11 cellular contexts compared by ENCODE assay signal in genomic region chr15:62848631-62849050, GRCh38.
DNase-seq lines count a peak whose midpoint lies in the region; ATAC-seq and TF ChIP-seq lines count a peak whose summit lies in the region.
"Had no signal": no experiment of that assay in that cellular context is flagged by ENCODE, and none has a peak within 500 bp of the region (broad histone marks: within the 10 kb centered on the region; RNA-seq: fewer than 3 reads in every experiment).

No MANE protein-coding gene starts in this region.

- H3K36me3 ChIP-seq in mammary epithelial cell (ENCODE audit: insufficient read depth, low read length) (no peaks in the 10 kb centered on the region), body of pancreas (replicated peaks in 1 of 2; ENCODE audit: insufficient read depth in 1 of 2, low read depth in 2 of 2) (no peaks in the 10 kb centered on the region), transverse colon (no peaks in the 10 kb centered on the region)
- H3K36me3 ChIP-seq: adrenal gland had no signal

- H3K27ac ChIP-seq in mammary epithelial cell (ENCODE audit: insufficient read depth, low read depth, low read length) (no peak overlapping the region), body of pancreas (peak overlapping the region in 3 of 4 donors; percentile 65 to 76 (median 67)), transverse colon (peak overlapping the region; percentile 2 to 44 (median 13))
- H3K27ac ChIP-seq: adrenal gland had no signal

- H3K4me3 ChIP-seq in mammary epithelial cell (replicated peaks in 1 of 3; ENCODE audit: insufficient read depth in 1 of 3, low read depth in 2 of 3, low read length in 3 of 3): no peak overlapping the region
- H3K4me3 ChIP-seq in body of pancreas: no peak overlapping the region
- H3K4me3 ChIP-seq in transverse colon: no peak overlapping the region
- H3K4me3 ChIP-seq: adrenal gland had no signal

- intact Hi-C loops in mammary epithelial cell (cut with micrococcal nuclease) (loop anchor here (1.0 to 2.0 kb wide), 5 partner anchors 66 to 245 kb away; partner anchors contain the start of gene TPM1), MCF 10A (cut with micrococcal nuclease) (loop anchor here (1.0 kb wide), 2 partner anchors 200 to 245 kb away; no protein-coding TSS in a partner anchor), body of pancreas (cut with DNase I) (no loop called here), transverse colon (cut with DNase I; ENCODE audit: low total_unique reads) (loop anchor here (1.0 to 10.0 kb wide), 3 partner anchors 64 to 244 kb away; partner anchors contain the start of gene TPM1)

- no TSS peak for BruUV-seq in mammary epithelial cell (replicated peaks; lab: Mats Ljungman, UMichigan)
- no TSS peak for BruUV-seq in MCF 10A (replicated peaks; lab: Mats Ljungman, UMichigan)

- no peak overlapping the region for H3K27ac Mint-ChIP-seq in MCF 10A (ENCODE audit: low read depth, unreplicated experiment)
- H3K27ac Mint-ChIP-seq: memory B cell, T-helper 17 cell had no signal

- in situ Hi-C loops in mammary epithelial cell (cut with MboI; ENCODE audit: low sequenced_read_pairs in 2 of 2) (loop anchor here in 1 of 2 donors (25.0 kb wide), 1 partner anchor 189 kb away; the partner anchor contains the start of gene TPM1), transverse colon (cut with MboI; ENCODE audit: low pct_ligation_motif_present in 1 of 4, low pct_unique_long_range_greater_than_20kb in 1 of 4, low sequenced_read_pairs in 3 of 4) (loop anchor here in 1 of 4 donors (10.0 kb wide), 1 partner anchor 236 kb away; no protein-coding TSS in a partner anchor)

- dilution Hi-C loops in mammary epithelial cell (cut with HindIII; ENCODE audit: low sequenced_read_pairs): loop anchor here (5.0 kb wide), 1 partner anchor 76 kb away; no protein-coding TSS in a partner anchor

- no peaks in the 10 kb centered on the region for H3K79me2 ChIP-seq in mammary epithelial cell (ENCODE audit: insufficient read depth, low read length)

- CTCF ChIA-PET in mammary epithelial cell (lab: Charles Lee; ENCODE audit: low non-redundant PET) (interaction anchor here (0.7 kb wide), 1 partner anchor 199 kb away, joined by 3 read pairs; no protein-coding TSS in a partner anchor), MCF 10A (lab: Yijun Ruan, JAX) (interaction anchor here (0.6 to 4.8 kb wide), 8 partner anchors 15 to 248 kb away, joined by 3 to 35 read pairs (median 3); no protein-coding TSS in a partner anchor)

- no peaks in the 10 kb centered on the region for H3K36me3 Mint-ChIP-seq in MCF 10A (ENCODE audit: insufficient read depth, unreplicated experiment)

- H3K27me3 Mint-ChIP-seq in MCF 10A (ENCODE audit: insufficient read depth, unreplicated experiment): no peaks in the 10 kb centered on the region

- no peaks in the 10 kb centered on the region for H4K20me1 ChIP-seq in mammary epithelial cell (ENCODE audit: insufficient read depth, low read length)

- WGBS in mammary epithelial cell (ENCODE audit: low coverage, missing lambda C conversion rate): 55% methylated on average over 5 of the region's 5 CpGs
- 45 to 46% methylated on average over 5 of the region's 5 CpGs for WGBS in body of pancreas, 2 donors
- 53% methylated on average over 5 of the region's 5 CpGs; no CpG with 5 or more reads in 1 of the 2 donors for WGBS in transverse colon (ENCODE audit: low coverage in 1 of 2), 2 donors

- H3K4me3 Mint-ChIP-seq in MCF 10A (ENCODE audit: unreplicated experiment): no peak overlapping the region
- H3K4me3 Mint-ChIP-seq: memory B cell, T-helper 17 cell had no signal

- TF ChIP-seq EP300 in transverse colon (IDR thresholded peaks at IDR 0.05; ENCODE audit: low read depth): no peak

- peak overlapping the region; percentile 19 for H2AFZ ChIP-seq in mammary epithelial cell (ENCODE audit: low read depth, low read length)

- peaks cover 16% of the 10 kb centered on the region for H3K4me1 Mint-ChIP-seq in MCF 10A (ENCODE audit: insufficient read depth, unreplicated experiment)
- H3K4me1 Mint-ChIP-seq: memory B cell, T-helper 17 cell had no signal

- ATAC-seq in body of pancreas (peak; percentile 56), HG03460 (IDR thresholded peaks at IDR 0.05; ENCODE audit: unreplicated experiment) (no peak), HG02571 (IDR thresholded peaks at IDR 0.05; ENCODE audit: unreplicated experiment) (no peak)
- ATAC-seq: T-helper 17 cell had no signal

- peak; percentile 2 to 8 for TF ChIP-seq CTCF in mammary epithelial cell (conservative IDR thresholded peaks at IDR 0.05 in 1 of 2, IDR thresholded peaks at IDR 0.05 in 1 of 2; ENCODE audit: extremely low read depth in 1 of 2, insufficient read depth in 1 of 2, low read depth in 1 of 2, low read length in 2 of 2)
- no peak for TF ChIP-seq CTCF in MCF 10A (IDR thresholded peaks at IDR 0.05; ENCODE audit: unreplicated experiment)
- peak in 4 of 7 experiments; percentile 21 to 45 (median 38) for TF ChIP-seq CTCF in body of pancreas (IDR thresholded peaks at IDR 0.05)
- peak in 2 of 5 experiments; percentile 8 to 11 for TF ChIP-seq CTCF in transverse colon (IDR thresholded peaks at IDR 0.05)

- H3K9ac ChIP-seq in mammary epithelial cell (ENCODE audit: insufficient read depth, low read length): no peak overlapping the region

- no peak overlapping the region for H3K4me2 ChIP-seq in mammary epithelial cell (ENCODE audit: insufficient read depth, low read depth, low read length)

- DNase-seq in mammary epithelial cell (no peak), MCF 10A (ENCODE audit: unreplicated experiment) (no peak), body of pancreas (peak in 2 of 4 donors; percentile 35 to 59), left kidney (ENCODE audit: low read depth, low spot score) (peak; percentile 73), transverse colon (no peak), NCI-H1417 (lab: John Stamatoyannopoulos, UW) (no peak)
- DNase-seq: T-helper 17 cell had no signal

- no peaks in the 10 kb centered on the region for H3K9me3 Mint-ChIP-seq in MCF 10A (ENCODE audit: unreplicated experiment)
- H3K9me3 Mint-ChIP-seq: memory B cell had no signal

- H3K27me3 ChIP-seq in mammary epithelial cell (ENCODE audit: insufficient read depth, low read length) (no peaks in the 10 kb centered on the region), body of pancreas (no peaks in the 10 kb centered on the region), transverse colon (no peaks in the 10 kb centered on the region)
- H3K27me3 ChIP-seq: adrenal gland had no signal

- POLR2A ChIA-PET in MCF 10A (lab: Yijun Ruan, JAX): interaction anchor here (0.9 kb wide), 1 partner anchor 200 kb away, joined by 4 read pairs; no protein-coding TSS in a partner anchor

- H3K4me1 ChIP-seq in mammary epithelial cell (ENCODE audit: insufficient read depth, low read length): peaks cover 29% of the 10 kb centered on the region
- H3K4me1 ChIP-seq in body of pancreas: peaks cover 48% of the 10 kb centered on the region
- peaks cover 6 to 17% (median 7%) of the 10 kb centered on the region in 4 donors for H3K4me1 ChIP-seq in transverse colon
- H3K4me1 ChIP-seq: adrenal gland had no signal

- H3K9me3 ChIP-seq in mammary epithelial cell (replicated peaks; ENCODE audit: insufficient read depth, low read length): no peaks in the 10 kb centered on the region
- H3K9me3 ChIP-seq in body of pancreas: no peaks in the 10 kb centered on the region
- H3K9me3 ChIP-seq in transverse colon: no peaks in the 10 kb centered on the region
- H3K9me3 ChIP-seq: adrenal gland had no signal

- no peak for TF ChIP-seq POLR2A in body of pancreas (IDR thresholded peaks at IDR 0.05)
- no peak for TF ChIP-seq POLR2A in transverse colon (IDR thresholded peaks at IDR 0.05)
